10 cellular contexts compared by ENCODE assay signal in genomic region chr19:2309734-2310362, GRCh38.
A peak's percentile ranks its signal among the peaks of the same experiment; 100 is the strongest.
DNase-seq lines count a peak whose midpoint lies in the region; ATAC-seq and TF ChIP-seq lines count a peak whose summit lies in the region.
"Had no signal": no experiment of that assay in that cellular context is flagged by ENCODE, and none has a peak within 500 bp of the region (broad histone marks: within the 10 kb centered on the region; RNA-seq: fewer than 3 reads in every experiment).

No MANE protein-coding gene starts in this region.

- no peak overlapping the region for H3K4me2 ChIP-seq in DND-41 (ENCODE audit: insufficient read depth, low read length)

- no peak overlapping the region for H3K4me3 ChIP-seq in DND-41 (ENCODE audit: low read depth in 1 of 2, low read length in 2 of 2)
- no peak overlapping the region for H3K4me3 ChIP-seq in LNCaP clone FGC (ENCODE audit: low read depth, low read length)
- no peak overlapping the region for H3K4me3 ChIP-seq in coronary artery

- no peaks in the 10 kb centered on the region for H3K27me3 ChIP-seq in DND-41 (ENCODE audit: insufficient read depth, low read length, poor library complexity)

- no peaks in the 10 kb centered on the region for H3K4me1 ChIP-seq in DND-41 (ENCODE audit: insufficient read depth, low read length)

- peak; percentile 69 for DNase-seq in DND-41
- DNase-seq in LNCaP clone FGC (ENCODE audit: low read depth) = peak; percentile 17
- DNase-seq in SW480 (ENCODE audit: low spot score) = peak; percentile 40
- peak; percentile 57 for DNase-seq in medulla oblongata (ENCODE audit: extremely low spot score)
- DNase-seq in coronary artery (ENCODE audit: low spot score) = no peak
- DNase-seq in cerebellar cortex (ENCODE audit: low spot score) = no peak
- DNase-seq in GOT3 (lab: John Stamatoyannopoulos, UW) = no peak
- no peak for DNase-seq in AG20443 (ENCODE audit: low spot score)
- DNase-seq: activated T-cell treated with anti-CD3 and anti-CD28 coated beads, Interleukin-2, amount 50 U/mL, for 1 hour; stimulated activated naive CD4-positive, alpha-beta T cell treated with Interleukin-2 at 50 U/mL for 16 hours had no signal

- H4K20me1 ChIP-seq in DND-41 (ENCODE audit: insufficient read depth, low read length) = no peaks in the 10 kb centered on the region

- no peak for TF ChIP-seq CTCF in DND-41 (IDR thresholded peaks at IDR 0.05; ENCODE audit: borderline replicate concordance, extremely low read depth, low read length, poor library complexity, severe bottlenecking)
- no peak for TF ChIP-seq CTCF in LNCaP clone FGC (IDR thresholded peaks at IDR 0.05; ENCODE audit: control insufficient read depth, extremely low read depth, insufficient read depth)
- TF ChIP-seq CTCF in coronary artery (IDR thresholded peaks at IDR 0.05) = no peak

- no peaks in the 10 kb centered on the region for H3K9me3 ChIP-seq in DND-41 (ENCODE audit: insufficient read depth, low read length, severe bottlenecking)

- H3K27ac ChIP-seq in DND-41 (ENCODE audit: low read length) (no peak overlapping the region), coronary artery (no peak overlapping the region)

- no peaks in the 10 kb centered on the region for H3K36me3 ChIP-seq in DND-41 (ENCODE audit: insufficient read depth, low read length)

- H2AFZ ChIP-seq in DND-41 (ENCODE audit: low read depth, low read length) = no peak overlapping the region

- ATAC-seq in DND-41 (ENCODE audit: insufficient read depth, low read depth) = peak; percentile 81

- H3K9ac ChIP-seq in DND-41 (ENCODE audit: low read depth, low read length) = no peak overlapping the region

- no peaks in the 10 kb centered on the region for H3K79me2 ChIP-seq in DND-41 (ENCODE audit: insufficient read depth, low read length)

Comparison
In these comparisons a context has a peak if more than half of its experiments do, and no peak if none do; other contexts are left out.
1. DNase-seq: peak in DND-41 (single experiment), LNCaP clone FGC (single experiment), SW480 (single experiment) and medulla oblongata (single experiment); none in coronary artery (single experiment), cerebellar cortex (single experiment), GOT3 (single experiment) and AG20443 (single experiment).